ENCODE assay signal across 1 cellular context in the genomic region with DNA sequence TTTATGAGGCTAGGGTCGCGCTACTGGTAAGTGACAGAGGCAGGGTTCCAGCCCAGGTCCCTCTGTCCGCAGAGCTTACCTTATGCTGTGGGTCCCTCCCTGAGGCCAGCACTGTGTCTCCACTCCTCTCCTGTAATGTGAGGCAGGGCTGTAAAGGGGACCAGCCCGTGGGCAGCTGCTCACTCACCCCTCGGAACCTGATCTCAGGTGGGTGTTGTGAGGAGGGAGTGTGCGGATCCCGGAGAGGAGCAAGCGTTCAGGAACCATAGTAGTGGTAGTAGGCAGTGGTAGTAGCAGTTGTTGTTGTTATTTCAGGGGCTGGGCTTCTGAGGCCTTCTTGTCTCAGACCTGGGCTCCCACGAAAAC.
TF ChIP-seq lines count a peak whose summit lies in the region.

No MANE protein-coding gene starts in this region.

TF ChIP-seq in GM23338, 12 proteins besides CTCF, POLR2A, EP300 and RAD21 (continued from another document):
- TF ChIP-seq, protein P1, sequence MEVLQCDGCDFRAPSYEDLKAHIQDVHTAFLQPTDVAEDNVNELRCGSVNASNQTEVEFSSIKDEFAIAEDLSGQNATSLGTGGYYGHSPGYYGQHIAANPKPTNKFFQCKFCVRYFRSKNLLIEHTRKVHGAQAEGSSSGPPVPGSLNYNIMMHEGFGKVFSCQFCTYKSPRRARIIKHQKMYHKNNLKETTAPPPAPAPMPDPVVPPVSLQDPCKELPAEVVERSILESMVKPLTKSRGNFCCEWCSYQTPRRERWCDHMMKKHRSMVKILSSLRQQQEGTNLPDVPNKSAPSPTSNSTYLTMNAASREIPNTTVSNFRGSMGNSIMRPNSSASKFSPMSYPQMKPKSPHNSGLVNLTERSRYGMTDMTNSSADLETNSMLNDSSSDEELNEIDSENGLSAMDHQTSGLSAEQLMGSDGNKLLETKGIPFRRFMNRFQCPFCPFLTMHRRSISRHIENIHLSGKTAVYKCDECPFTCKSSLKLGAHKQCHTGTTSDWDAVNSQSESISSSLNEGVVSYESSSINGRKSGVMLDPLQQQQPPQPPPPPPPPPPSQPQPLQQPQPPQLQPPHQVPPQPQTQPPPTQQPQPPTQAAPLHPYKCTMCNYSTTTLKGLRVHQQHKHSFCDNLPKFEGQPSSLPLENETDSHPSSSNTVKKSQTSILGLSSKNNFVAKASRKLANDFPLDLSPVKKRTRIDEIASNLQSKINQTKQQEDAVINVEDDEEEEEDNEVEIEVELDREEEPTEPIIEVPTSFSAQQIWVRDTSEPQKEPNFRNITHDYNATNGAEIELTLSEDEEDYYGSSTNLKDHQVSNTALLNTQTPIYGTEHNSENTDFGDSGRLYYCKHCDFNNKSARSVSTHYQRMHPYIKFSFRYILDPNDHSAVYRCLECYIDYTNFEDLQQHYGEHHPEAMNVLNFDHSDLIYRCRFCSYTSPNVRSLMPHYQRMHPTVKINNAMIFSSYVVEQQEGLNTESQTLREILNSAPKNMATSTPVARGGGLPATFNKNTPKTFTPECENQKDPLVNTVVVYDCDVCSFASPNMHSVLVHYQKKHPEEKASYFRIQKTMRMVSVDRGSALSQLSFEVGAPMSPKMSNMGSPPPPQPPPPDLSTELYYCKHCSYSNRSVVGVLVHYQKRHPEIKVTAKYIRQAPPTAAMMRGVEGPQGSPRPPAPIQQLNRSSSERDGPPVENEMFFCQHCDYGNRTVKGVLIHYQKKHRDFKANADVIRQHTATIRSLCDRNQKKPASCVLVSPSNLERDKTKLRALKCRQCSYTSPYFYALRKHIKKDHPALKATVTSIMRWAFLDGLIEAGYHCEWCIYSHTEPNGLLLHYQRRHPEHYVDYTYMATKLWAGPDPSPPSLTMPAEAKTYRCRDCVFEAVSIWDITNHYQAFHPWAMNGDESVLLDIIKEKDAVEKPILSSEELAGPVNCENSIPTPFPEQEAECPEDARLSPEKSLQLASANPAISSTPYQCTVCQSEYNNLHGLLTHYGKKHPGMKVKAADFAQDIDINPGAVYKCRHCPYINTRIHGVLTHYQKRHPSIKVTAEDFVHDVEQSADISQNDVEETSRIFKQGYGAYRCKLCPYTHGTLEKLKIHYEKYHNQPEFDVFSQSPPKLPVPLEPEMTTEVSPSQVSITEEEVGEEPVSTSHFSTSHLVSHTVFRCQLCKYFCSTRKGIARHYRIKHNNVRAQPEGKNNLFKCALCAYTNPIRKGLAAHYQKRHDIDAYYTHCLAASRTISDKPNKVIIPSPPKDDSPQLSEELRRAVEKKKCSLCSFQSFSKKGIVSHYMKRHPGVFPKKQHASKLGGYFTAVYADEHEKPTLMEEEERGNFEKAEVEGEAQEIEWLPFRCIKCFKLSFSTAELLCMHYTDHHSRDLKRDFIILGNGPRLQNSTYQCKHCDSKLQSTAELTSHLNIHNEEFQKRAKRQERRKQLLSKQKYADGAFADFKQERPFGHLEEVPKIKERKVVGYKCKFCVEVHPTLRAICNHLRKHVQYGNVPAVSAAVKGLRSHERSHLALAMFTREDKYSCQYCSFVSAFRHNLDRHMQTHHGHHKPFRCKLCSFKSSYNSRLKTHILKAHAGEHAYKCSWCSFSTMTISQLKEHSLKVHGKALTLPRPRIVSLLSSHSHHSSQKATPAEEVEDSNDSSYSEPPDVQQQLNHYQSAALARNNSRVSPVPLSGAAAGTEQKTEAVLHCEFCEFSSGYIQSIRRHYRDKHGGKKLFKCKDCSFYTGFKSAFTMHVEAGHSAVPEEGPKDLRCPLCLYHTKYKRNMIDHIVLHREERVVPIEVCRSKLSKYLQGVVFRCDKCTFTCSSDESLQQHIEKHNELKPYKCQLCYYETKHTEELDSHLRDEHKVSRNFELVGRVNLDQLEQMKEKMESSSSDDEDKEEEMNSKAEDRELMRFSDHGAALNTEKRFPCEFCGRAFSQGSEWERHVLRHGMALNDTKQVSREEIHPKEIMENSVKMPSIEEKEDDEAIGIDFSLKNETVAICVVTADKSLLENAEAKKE (CRISPR knock-in tag; IDR thresholded peaks at IDR 0.05), result no peak
- TF ChIP-seq ZNF331 (CRISPR knock-in tag; IDR thresholded peaks at IDR 0.05; ENCODE audit: low read depth) (no peak), STAT1 (IDR thresholded peaks at IDR 0.05; ENCODE audit: unreplicated experiment) (no peak), JUNB (IDR thresholded peaks at IDR 0.05; ENCODE audit: unreplicated experiment) (no peak), CREB1 (CRISPR knock-in tag; IDR thresholded peaks at IDR 0.05; ENCODE audit: low read depth) (no peak), POLR2AphosphoS5 (IDR thresholded peaks at IDR 0.05; ENCODE audit: low read depth) (no peak), NANOG (IDR thresholded peaks at IDR 0.05; ENCODE audit: borderline replicate concordance) (no peak), EZH2phosphoT487 (IDR thresholded peaks at IDR 0.05; ENCODE audit: unreplicated experiment) (no peak), EZH2 (IDR thresholded peaks at IDR 0.05; ENCODE audit: low read depth, unreplicated experiment) (no peak)
- TF ChIP-seq, protein P2, sequence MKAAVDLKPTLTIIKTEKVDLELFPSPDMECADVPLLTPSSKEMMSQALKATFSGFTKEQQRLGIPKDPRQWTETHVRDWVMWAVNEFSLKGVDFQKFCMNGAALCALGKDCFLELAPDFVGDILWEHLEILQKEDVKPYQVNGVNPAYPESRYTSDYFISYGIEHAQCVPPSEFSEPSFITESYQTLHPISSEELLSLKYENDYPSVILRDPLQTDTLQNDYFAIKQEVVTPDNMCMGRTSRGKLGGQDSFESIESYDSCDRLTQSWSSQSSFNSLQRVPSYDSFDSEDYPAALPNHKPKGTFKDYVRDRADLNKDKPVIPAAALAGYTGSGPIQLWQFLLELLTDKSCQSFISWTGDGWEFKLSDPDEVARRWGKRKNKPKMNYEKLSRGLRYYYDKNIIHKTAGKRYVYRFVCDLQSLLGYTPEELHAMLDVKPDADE (IDR thresholded peaks at IDR 0.05), result no peak
